ENCODE assay signal across 8 cellular contexts in genomic region chr9:33165263-33166151, GRCh38. TPM values are rescaled to one million over a fixed set of nuclear protein-coding genes. Genes with fewer than 3 reads are reported as not detected.
DNase-seq lines count a peak whose midpoint lies in the region; ATAC-seq and TF ChIP-seq lines count a peak whose summit lies in the region.

No MANE protein-coding gene starts in this region.

- TF ChIP-seq CTCF in KMS-11 (conservative IDR thresholded peaks at IDR 0.05; ENCODE audit: low read depth, low read length) (no peak), fibroblast of villous mesenchyme (IDR thresholded peaks at IDR 0.05; ENCODE audit: insufficient read depth, low read depth, low read length) (no peak)

- no peaks in the 10 kb centered on the region for H4K20me1 ChIP-seq in KMS-11 (ENCODE audit: insufficient read depth)

- POLR2A ChIA-PET in CD8-positive, alpha-beta memory T cell (lab: Charles Lee) = interaction anchor here (1.1 kb wide), 1 partner anchor 26 kb away, joined by 8 read pairs; no protein-coding TSS in a partner anchor

- H3K9me3 Mint-ChIP-seq in CD8-positive, alpha-beta memory T cell = no peaks in the 10 kb centered on the region

- H4K8ac ChIP-seq in trophoblast cell (ENCODE audit: low read depth, low read length) = no peak overlapping the region

- H2BK5ac ChIP-seq in trophoblast cell (ENCODE audit: low read depth, low read length, poor library complexity) = peak overlapping the region; percentile 98

- H3K79me2 ChIP-seq in KMS-11 (ENCODE audit: insufficient read depth, low read depth) = peaks cover 37% of the 10 kb centered on the region
- peaks cover 39% of the 10 kb centered on the region for H3K79me2 ChIP-seq in trophoblast cell (ENCODE audit: control insufficient read depth, insufficient read depth, low read length, poor library complexity)

- peak overlapping the region; percentile 58 for H3K14ac ChIP-seq in trophoblast cell (ENCODE audit: low read length)

- H3K27ac ChIP-seq in CD8-positive, alpha-beta memory T cell (ENCODE audit: low read depth, low read length) = peak overlapping the region; percentile 91
- H3K27ac ChIP-seq in KMS-11 = peak overlapping the region; percentile 65
- peak overlapping the region; percentile 92 for H3K27ac ChIP-seq in trophoblast cell (ENCODE audit: low read depth, low read length)

- H3K9me3 ChIP-seq in CD8-positive, alpha-beta memory T cell (ENCODE audit: low read length) = no peaks in the 10 kb centered on the region
- H3K9me3 ChIP-seq in trophoblast cell (ENCODE audit: insufficient read depth, low read depth, low read length) = no peaks in the 10 kb centered on the region

- peaks cover 60% of the 10 kb centered on the region for H3K4me1 ChIP-seq in CD8-positive, alpha-beta memory T cell (ENCODE audit: insufficient read depth, low read length)
- peaks cover 47% of the 10 kb centered on the region for H3K4me1 ChIP-seq in KMS-11 (ENCODE audit: low read depth, poor library complexity, severe bottlenecking)
- peaks cover 33 to 43% of the 10 kb centered on the region in 2 experiments for H3K4me1 ChIP-seq in trophoblast cell (ENCODE audit: control insufficient read depth in 1 of 2, insufficient read depth in 2 of 2, low read length in 2 of 2)

- no peak overlapping the region for H3K23ac ChIP-seq in trophoblast cell (ENCODE audit: low read length)

- WGBS in trophoblast cell (ENCODE audit: extremely low coverage, insufficient coverage, insufficient read length) = no CpG with 5 or more reads among the region's 10 CpGs

- H2AFZ ChIP-seq in KMS-11 (ENCODE audit: low read depth) = peak overlapping the region; percentile 77
- H2AFZ ChIP-seq in trophoblast cell (ENCODE audit: insufficient read depth, low read length, poor library complexity) = no peak overlapping the region

- H3K4ac ChIP-seq in trophoblast cell (ENCODE audit: low read depth, low read length) = peak overlapping the region; percentile 87

- peak overlapping the region; percentile 44 for H3K18ac ChIP-seq in trophoblast cell (ENCODE audit: low read length)

- H2BK120ac ChIP-seq in trophoblast cell (ENCODE audit: insufficient read depth, low read length, poor library complexity) = peak overlapping the region; percentile 78

- H2BK12ac ChIP-seq in trophoblast cell (ENCODE audit: low read length) = no peak overlapping the region

- peak overlapping the region; percentile 88 to 99 (median 98) for H3K4me3 Mint-ChIP-seq in CD8-positive, alpha-beta memory T cell

- H4K91ac ChIP-seq in trophoblast cell (ENCODE audit: low read depth, low read length) = peak overlapping the region; percentile 64

- peak; percentile 19 for ATAC-seq in GM19025 (IDR thresholded peaks at IDR 0.05; ENCODE audit: low read depth, unreplicated experiment)
- ATAC-seq in HG02840 (IDR thresholded peaks at IDR 0.05; ENCODE audit: low FRiP score, unreplicated experiment) = no peak

- no peaks in the 10 kb centered on the region for H3K36me3 ChIP-seq in CD8-positive, alpha-beta memory T cell (ENCODE audit: insufficient read depth, low read length)
- H3K36me3 ChIP-seq in KMS-11 (ENCODE audit: insufficient read depth) (no peaks in the 10 kb centered on the region), trophoblast cell (ENCODE audit: control insufficient read depth in 1 of 2, insufficient read depth in 2 of 2, low read length in 2 of 2) (no peaks in the 10 kb centered on the region)

- peaks cover 1 to 24% (median 4%) of the 10 kb centered on the region in 3 donors for H3K36me3 Mint-ChIP-seq in CD8-positive, alpha-beta memory T cell

- no peaks in the 10 kb centered on the region for H3K27me3 Mint-ChIP-seq in CD8-positive, alpha-beta memory T cell

- H2AK5ac ChIP-seq in trophoblast cell (ENCODE audit: low read length) = no peak overlapping the region

- H3K4me2 ChIP-seq in KMS-11 = peak overlapping the region; percentile 54
- H3K4me2 ChIP-seq in trophoblast cell (ENCODE audit: low read length) = peak overlapping the region; percentile 62

- no peak overlapping the region for H4K12ac ChIP-seq in trophoblast cell (ENCODE audit: low read depth, low read length)

- peaks cover 47% of the 10 kb centered on the region for H3K79me1 ChIP-seq in trophoblast cell (ENCODE audit: low read length)

- CTCF ChIA-PET in CD8-positive, alpha-beta memory T cell (lab: Charles Lee) = no interaction called here

- DNase-seq in CD8-positive, alpha-beta memory T cell = peak in 4 of 5 donors; percentile 37 to 61 (median 49)
- DNase-seq in activated CD4-positive, alpha-beta T cell treated with anti-CD3 and anti-CD28 coated beads, Interleukin-2, amount 50 U/mL, for 1 hour = peak; percentile 11
- peak; percentile 99 for DNase-seq in fibroblast of villous mesenchyme (ENCODE audit: low read depth)
- DNase-seq in trophoblast cell = peak; percentile 97 to 98
- DNase-seq in medulla oblongata (ENCODE audit: extremely low spot score) = no peak

- peak overlapping the region; percentile 62 for H3K4me3 ChIP-seq in CD8-positive, alpha-beta memory T cell (ENCODE audit: low read length)
- H3K4me3 ChIP-seq in KMS-11 (IDR thresholded peaks at IDR 0.05; ENCODE audit: insufficient read depth, low read depth, low read length) (peak overlapping the region; percentile 56), fibroblast of villous mesenchyme (ENCODE audit: low read depth, low read length) (peak overlapping the region; percentile 95), trophoblast cell (ENCODE audit: low read depth, low read length) (peak overlapping the region; percentile 82)

- no peaks in the 10 kb centered on the region for H3K27me3 ChIP-seq in CD8-positive, alpha-beta memory T cell (ENCODE audit: insufficient read depth, low read length, poor library complexity, severe bottlenecking)
- no peaks in the 10 kb centered on the region for H3K27me3 ChIP-seq in KMS-11 (ENCODE audit: insufficient read depth, low read depth)
- no peaks in the 10 kb centered on the region for H3K27me3 ChIP-seq in trophoblast cell (ENCODE audit: insufficient read depth, low read length)

- peak overlapping the region; percentile 75; the same call in 1 of the 2 replicates for H3K9ac ChIP-seq in KMS-11
- no peak overlapping the region for H3K9ac ChIP-seq in trophoblast cell (ENCODE audit: low read length)

- H3K27ac Mint-ChIP-seq in CD8-positive, alpha-beta memory T cell = peak overlapping the region; percentile 91 to 99 (median 98)

- H3K4me1 Mint-ChIP-seq in CD8-positive, alpha-beta memory T cell = peaks cover 66 to 73% (median 69%) of the 10 kb centered on the region in 3 donors

RNA-seq across cellular contexts. Expression of gene B4GALT1, which starts 1.6 kb away (rescaled TPM):
- 10 to 100 TPM; 38.0 to 38.3 TPM for total RNA-seq in CD8-positive, alpha-beta memory T cell
- 41.6 TPM for polyA plus RNA-seq in CD8-positive, alpha-beta memory T cell
- 23.8 and 28.5 TPM in 2 replicates for total RNA-seq in fibroblast of villous mesenchyme
- 119 and 122 TPM in 2 replicates for polyA plus RNA-seq in trophoblast cell (2013)
